In the genomic region with DNA sequence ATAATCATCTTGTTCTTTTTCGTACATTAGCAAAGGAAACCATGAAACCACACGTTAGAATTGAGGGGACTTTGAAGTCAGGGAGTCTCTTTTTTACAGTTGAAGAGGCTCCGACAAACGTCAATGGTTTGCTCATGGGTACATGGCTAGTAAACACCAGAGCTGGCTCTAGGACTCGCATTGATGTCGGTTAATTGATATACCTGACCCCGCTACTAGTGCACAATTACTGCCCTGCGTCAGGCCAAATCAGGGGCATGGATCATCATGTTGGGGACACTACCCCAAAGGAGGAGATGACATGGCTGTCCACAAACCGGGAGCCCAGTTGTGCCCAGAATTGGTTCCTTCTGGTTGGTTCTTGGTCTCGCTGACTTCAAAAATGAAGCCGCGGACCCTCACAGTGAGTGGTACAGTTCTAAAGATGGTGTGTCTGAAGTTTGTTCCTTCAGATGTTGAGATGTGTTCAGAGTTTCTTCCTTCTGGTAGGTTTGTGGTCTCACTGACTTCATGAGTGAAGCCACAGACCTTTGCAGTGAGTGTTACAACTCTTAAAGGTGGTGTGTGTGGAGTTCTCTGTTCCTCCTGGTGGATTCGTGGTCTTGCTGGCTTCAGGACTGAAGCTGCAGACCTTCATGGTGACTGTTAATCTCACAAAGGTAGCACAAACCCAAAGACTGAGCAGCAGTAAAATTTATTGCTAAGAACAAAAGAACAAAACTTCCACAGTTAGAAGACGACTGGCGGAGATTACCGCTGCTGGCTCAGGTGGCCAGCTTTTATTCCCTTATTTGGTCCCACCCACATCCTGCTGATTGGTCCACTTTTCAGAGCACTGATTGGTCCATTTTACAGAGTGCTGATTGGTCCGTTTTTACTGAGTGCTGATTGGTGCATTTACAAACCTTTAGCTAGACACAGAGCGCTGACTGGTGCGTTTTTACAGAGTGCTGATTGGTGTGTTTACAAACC, we compare ENCODE assay signal across 15 cellular contexts.
A peak's percentile ranks its signal among the peaks of the same experiment; 100 is the strongest.
DNase-seq lines count a peak whose midpoint lies in the region; ATAC-seq and TF ChIP-seq lines count a peak whose summit lies in the region.
"Had no signal": no experiment of that assay in that cellular context is flagged by ENCODE, and none has a peak within 500 bp of the region (broad histone marks: within the 10 kb centered on the region; RNA-seq: fewer than 3 reads in every experiment).

No MANE protein-coding gene starts in this region.

- no peaks in the 10 kb centered on the region for H3K9me3 ChIP-seq in gastrocnemius medialis
- H3K9me3 ChIP-seq: BE2C, right atrium auricular region had no signal

- H3K4me1 Mint-ChIP-seq in Calu3 (ENCODE audit: low read depth, unreplicated experiment) (peaks cover 25% of the 10 kb centered on the region), CD14-positive monocyte (peaks cover 14% of the 10 kb centered on the region)
- H3K4me1 Mint-ChIP-seq in activated naive CD4-positive, alpha-beta T cell treated with anti-CD3 and anti-CD28 coated beads, Interleukin-2, amount 50 U/mL, for 24 hours = peaks cover 64% of the 10 kb centered on the region
- peaks cover 29 to 32% of the 10 kb centered on the region in 2 donors for H3K4me1 Mint-ChIP-seq in natural killer cell treated with Interleukin-12 subunit alpha and Interleukin-12 subunit beta and Interleukin-15 and Interleukin-18, amount 100 ng/mL, for 72 hours (ENCODE audit: low read depth in 2 of 2)

- TF ChIP-seq CTCF in Calu3 (IDR thresholded peaks at IDR 0.05; ENCODE audit: unreplicated experiment) = no peak
- TF ChIP-seq CTCF in gastrocnemius medialis (IDR thresholded peaks at IDR 0.05 in 4 of 5, conservative IDR thresholded peaks at IDR 0.05 in 1 of 5) = no peak
- TF ChIP-seq CTCF in CD14-positive monocyte (IDR thresholded peaks at IDR 0.05) = no peak

- ATAC-seq in natural killer cell treated with Interleukin-12 subunit alpha and Interleukin-12 subunit beta and Interleukin-15 and Interleukin-18, amount 100 ng/mL, for 72 hours = peak in 1 of 2 donors; percentile 80
- ATAC-seq in gastrocnemius medialis = no peak
- ATAC-seq in GM18909 (IDR thresholded peaks at IDR 0.05; ENCODE audit: poor library complexity, unreplicated experiment) = no peak
- ATAC-seq in HG03025 (IDR thresholded peaks at IDR 0.05; ENCODE audit: low FRiP score, unreplicated experiment) = no peak

- H3K4me1 ChIP-seq in gastrocnemius medialis = no peaks in the 10 kb centered on the region
- H3K4me1 ChIP-seq: BE2C, right atrium auricular region had no signal

- no peaks in the 10 kb centered on the region for H3K27me3 ChIP-seq in gastrocnemius medialis
- H3K27me3 ChIP-seq: BE2C, right atrium auricular region had no signal

- H3K9me3 Mint-ChIP-seq in Calu3 (ENCODE audit: low read depth, unreplicated experiment) (peaks cover 4% of the 10 kb centered on the region), CD14-positive monocyte (peaks cover 2 to 19% (median 8%) of the 10 kb centered on the region in 7 donors)
- H3K9me3 Mint-ChIP-seq in activated naive CD4-positive, alpha-beta T cell treated with anti-CD3 and anti-CD28 coated beads, Interleukin-2, amount 50 U/mL, for 24 hours = no peaks in the 10 kb centered on the region
- no peaks in the 10 kb centered on the region for H3K9me3 Mint-ChIP-seq in natural killer cell treated with Interleukin-12 subunit alpha and Interleukin-12 subunit beta and Interleukin-15 and Interleukin-18, amount 100 ng/mL, for 72 hours

- no peaks in the 10 kb centered on the region for H3K36me3 ChIP-seq in gastrocnemius medialis
- H3K36me3 ChIP-seq: BE2C, right atrium auricular region had no signal

- H3K4me3 ChIP-seq in gastrocnemius medialis = no peak overlapping the region
- H3K4me3 ChIP-seq: right atrium auricular region had no signal

- H3K27me3 Mint-ChIP-seq in Calu3 (ENCODE audit: unreplicated experiment) (no peaks in the 10 kb centered on the region), CD14-positive monocyte (ENCODE audit: low read depth in 3 of 3) (peaks cover 10 to 32% (median 31%) of the 10 kb centered on the region in 3 donors)
- peaks cover 1% of the 10 kb centered on the region for H3K27me3 Mint-ChIP-seq in activated naive CD4-positive, alpha-beta T cell treated with anti-CD3 and anti-CD28 coated beads, Interleukin-2, amount 50 U/mL, for 24 hours
- peaks cover 0 to 13% of the 10 kb centered on the region in 2 donors for H3K27me3 Mint-ChIP-seq in natural killer cell treated with Interleukin-12 subunit alpha and Interleukin-12 subunit beta and Interleukin-15 and Interleukin-18, amount 100 ng/mL, for 72 hours

- H3K27ac ChIP-seq in gastrocnemius medialis = no peak overlapping the region
- H3K27ac ChIP-seq: KMS-11, right atrium auricular region had no signal

- CTCF ChIA-PET in Calu3 (lab: Charles Lee) = no interaction called here

- BruUV-seq in Calu3 (replicated peaks; lab: Mats Ljungman, UMichigan) = no TSS peak

- H3K4me3 Mint-ChIP-seq in Calu3 (ENCODE audit: low read depth, unreplicated experiment) (no peak overlapping the region), CD14-positive monocyte (no peak overlapping the region)
- H3K4me3 Mint-ChIP-seq in activated naive CD4-positive, alpha-beta T cell treated with anti-CD3 and anti-CD28 coated beads, Interleukin-2, amount 50 U/mL, for 24 hours = peak overlapping the region; percentile 77
- H3K4me3 Mint-ChIP-seq in natural killer cell treated with Interleukin-12 subunit alpha and Interleukin-12 subunit beta and Interleukin-15 and Interleukin-18, amount 100 ng/mL, for 72 hours = peak overlapping the region; percentile 66

- H3K27ac Mint-ChIP-seq in Calu3 (ENCODE audit: unreplicated experiment) (peak overlapping the region; percentile 39), CD14-positive monocyte (peak overlapping the region in 1 of 7 donors; percentile 70)
- peak overlapping the region; percentile 76 for H3K27ac Mint-ChIP-seq in activated naive CD4-positive, alpha-beta T cell treated with anti-CD3 and anti-CD28 coated beads, Interleukin-2, amount 50 U/mL, for 24 hours
- peak overlapping the region; percentile 17 to 73 for H3K27ac Mint-ChIP-seq in natural killer cell treated with Interleukin-12 subunit alpha and Interleukin-12 subunit beta and Interleukin-15 and Interleukin-18, amount 100 ng/mL, for 72 hours

- in situ Hi-C loops in gastrocnemius medialis (cut with MboI; ENCODE audit: low sequenced_read_pairs in 4 of 4) = no loop called here

- no peak for DNase-seq in Calu3
- DNase-seq in activated CD4-positive, alpha-beta T cell treated with anti-CD3 and anti-CD28 coated beads for 4 hours = peak; percentile 29 to 31
- no peak for DNase-seq in natural killer cell treated with Interleukin-12 subunit alpha and Interleukin-12 subunit beta and Interleukin-15 and Interleukin-18, amount 100 ng/mL, for 72 hours (ENCODE audit: low spot score)
- no peak for DNase-seq in gastrocnemius medialis
- DNase-seq in CD14-positive monocyte (ENCODE audit: low spot score) = no peak
- DNase-seq: BE2C, cerebellar nuclear complex, foreskin melanocyte, mesendoderm, NCI-H510A had no signal

- no peak for TF ChIP-seq POLR2A in gastrocnemius medialis (IDR thresholded peaks at IDR 0.05)

- intact Hi-C loops in Calu3 (cut with micrococcal nuclease; ENCODE audit: unreplicated experiment) = no loop called here
- intact Hi-C loops in gastrocnemius medialis (cut with DNase I; ENCODE audit: low total_unique reads) = no loop called here
- intact Hi-C loops in CD14-positive monocyte (cut with micrococcal nuclease) = no loop called here

- H3K36me3 Mint-ChIP-seq in Calu3 (ENCODE audit: insufficient read depth, unreplicated experiment) = peaks cover 13% of the 10 kb centered on the region
- no peaks in the 10 kb centered on the region for H3K36me3 Mint-ChIP-seq in activated naive CD4-positive, alpha-beta T cell treated with anti-CD3 and anti-CD28 coated beads, Interleukin-2, amount 50 U/mL, for 24 hours
- H3K36me3 Mint-ChIP-seq in natural killer cell treated with Interleukin-12 subunit alpha and Interleukin-12 subunit beta and Interleukin-15 and Interleukin-18, amount 100 ng/mL, for 72 hours = no peaks in the 10 kb centered on the region
- no peaks in the 10 kb centered on the region for H3K36me3 Mint-ChIP-seq in CD14-positive monocyte

Comparison
In these comparisons a context has a peak if more than half of its experiments do, and no peak if none do; other contexts are left out.
1. DNase-seq: peak in activated CD4-positive, alpha-beta T cell treated with anti-CD3 and anti-CD28 coated beads for 4 hours (2 of 2); none in Calu3 (single experiment), natural killer cell treated with Interleukin-12 subunit alpha and Interleukin-12 subunit beta and Interleukin-15 and Interleukin-18, amount 100 ng/mL, for 72 hours (single experiment), gastrocnemius medialis (0 of 2) and CD14-positive monocyte (single experiment).
2. H3K4me3 Mint-ChIP-seq: peak in activated naive CD4-positive, alpha-beta T cell treated with anti-CD3 and anti-CD28 coated beads, Interleukin-2, amount 50 U/mL, for 24 hours (single experiment) and natural killer cell treated with Interleukin-12 subunit alpha and Interleukin-12 subunit beta and Interleukin-15 and Interleukin-18, amount 100 ng/mL, for 72 hours (single experiment); none in Calu3 (single experiment) and CD14-positive monocyte (0 of 2).